22 cellular contexts compared by ENCODE assay signal in genomic region chr5:142904421-142904820, GRCh38.
DNase-seq lines count a peak whose midpoint lies in the region; ATAC-seq, FAIRE-seq and TF ChIP-seq lines count a peak whose summit lies in the region.
"Had no signal": no experiment of that assay in that cellular context is flagged by ENCODE, and none has a peak within 500 bp of the region (broad histone marks: within the 10 kb centered on the region; RNA-seq: fewer than 3 reads in every experiment).

No MANE protein-coding gene starts in this region.

- no peaks in the 10 kb centered on the region for H3K9me3 Mint-ChIP-seq in Calu3 (ENCODE audit: low read depth, unreplicated experiment)
- H3K9me3 Mint-ChIP-seq in CD8-positive, alpha-beta T cell = no peaks in the 10 kb centered on the region
- H3K9me3 Mint-ChIP-seq in natural killer cell treated with Interleukin-12 subunit alpha and Interleukin-12 subunit beta and Interleukin-15 and Interleukin-18, amount 100 ng/mL, for 72 hours = no peaks in the 10 kb centered on the region
- H3K9me3 Mint-ChIP-seq: activated naive CD4-positive, alpha-beta T cell treated with anti-CD3 and anti-CD28 coated beads, Interleukin-2, amount 50 U/mL, for 24 hours; nephron progenitor cell had no signal

- CTCF ChIA-PET in Calu3 (lab: Charles Lee) = interaction anchor here (0.7 to 1.2 kb wide), 4 partner anchors 9 to 55 kb away, joined by 3 to 7 read pairs (median 4); no protein-coding TSS in a partner anchor
- CTCF ChIA-PET in CD8-positive, alpha-beta T cell (lab: Charles Lee) = interaction anchor here (1.2 to 1.3 kb wide), 2 partner anchors 11 to 16 kb away, joined by 3 to 4 read pairs; no protein-coding TSS in a partner anchor

- H3K27ac ChIP-seq in keratinocyte (ENCODE audit: control insufficient read depth, insufficient read depth, low read length) (peak overlapping the region; percentile 67), right lobe of liver (no peak overlapping the region)
- H3K27ac ChIP-seq in CD8-positive, alpha-beta T cell (ENCODE audit: low read depth, low read length) = no peak overlapping the region
- H3K27ac ChIP-seq: C4-2B, esophagus muscularis mucosa, pancreas had no signal

- no peak overlapping the region for H3K9ac ChIP-seq in keratinocyte (ENCODE audit: control insufficient read depth, extremely low read depth, insufficient read depth, low read length)

- peak overlapping the region; percentile 34 for H3K4me2 ChIP-seq in keratinocyte (ENCODE audit: control insufficient read depth, extremely low read depth, insufficient read depth, low read depth, low read length)

- no peak for ATAC-seq in CD8-positive, alpha-beta T cell
- no peak for ATAC-seq in natural killer cell treated with Interleukin-12 subunit alpha and Interleukin-12 subunit beta and Interleukin-15 and Interleukin-18, amount 100 ng/mL, for 72 hours
- ATAC-seq in right lobe of liver = no peak
- ATAC-seq: left lobe of liver, pancreas, sciatic nerve had no signal

- WGBS in right lobe of liver (ENCODE audit: insufficient coverage, low coverage, low lambda C conversion rate, missing lambda C conversion rate) = 94% methylated on average over 4 of the region's 4 CpGs

- H3K27ac Mint-ChIP-seq in Calu3 (ENCODE audit: unreplicated experiment) = no peak overlapping the region
- H3K27ac Mint-ChIP-seq in CD8-positive, alpha-beta T cell = no peak overlapping the region
- no peak overlapping the region for H3K27ac Mint-ChIP-seq in natural killer cell treated with Interleukin-12 subunit alpha and Interleukin-12 subunit beta and Interleukin-15 and Interleukin-18, amount 100 ng/mL, for 72 hours
- H3K27ac Mint-ChIP-seq: activated naive CD4-positive, alpha-beta T cell treated with anti-CD3 and anti-CD28 coated beads, Interleukin-2, amount 50 U/mL, for 24 hours; nephron progenitor cell had no signal

- BruUV-seq in Calu3 (replicated peaks; lab: Mats Ljungman, UMichigan) = no TSS peak

- H3K4me1 Mint-ChIP-seq in Calu3 (ENCODE audit: low read depth, unreplicated experiment) = peaks cover 54% of the 10 kb centered on the region
- no peaks in the 10 kb centered on the region for H3K4me1 Mint-ChIP-seq in CD8-positive, alpha-beta T cell (ENCODE audit: low read depth)
- H3K4me1 Mint-ChIP-seq in natural killer cell treated with Interleukin-12 subunit alpha and Interleukin-12 subunit beta and Interleukin-15 and Interleukin-18, amount 100 ng/mL, for 72 hours (ENCODE audit: low read depth in 2 of 2) = peaks cover 18 to 21% of the 10 kb centered on the region in 2 donors
- H3K4me1 Mint-ChIP-seq: activated naive CD4-positive, alpha-beta T cell treated with anti-CD3 and anti-CD28 coated beads, Interleukin-2, amount 50 U/mL, for 24 hours had no signal

- dilution Hi-C loops in keratinocyte (cut with MboI; ENCODE audit: extremely low pct_ligation_motif_present, low sequenced_read_pairs) = no loop called here

- no peak for TF ChIP-seq POLR2A in right lobe of liver (IDR thresholded peaks at IDR 0.05)

- no peaks in the 10 kb centered on the region for H3K9me3 ChIP-seq in keratinocyte (ENCODE audit: control insufficient read depth, low read depth, low read length)
- no peaks in the 10 kb centered on the region for H3K9me3 ChIP-seq in CD8-positive, alpha-beta T cell (ENCODE audit: low read length)
- no peaks in the 10 kb centered on the region for H3K9me3 ChIP-seq in right lobe of liver
- H3K9me3 ChIP-seq: esophagus muscularis mucosa, pancreas had no signal

- POLR2A ChIA-PET in CD8-positive, alpha-beta T cell (lab: Charles Lee) = no interaction called here

- DNase-seq in Calu3 = peak; percentile 57
- DNase-seq in LoVo (ENCODE audit: low spot score) = peak; percentile 29
- DNase-seq in astrocyte of the hippocampus (ENCODE audit: low read depth, low spot score) = peak; percentile 49
- no peak for DNase-seq in keratinocyte (ENCODE audit: low read depth, low spot score)
- DNase-seq in CD8-positive, alpha-beta T cell = no peak
- DNase-seq in activated naive CD4-positive, alpha-beta T cell treated with anti-CD3 and anti-CD28 coated beads, Interleukin-2, amount 50 U/mL, for 16 hours = no peak
- DNase-seq in natural killer cell treated with Interleukin-12 subunit alpha and Interleukin-12 subunit beta and Interleukin-15 and Interleukin-18, amount 100 ng/mL, for 72 hours (ENCODE audit: low spot score) = no peak
- no peak for DNase-seq in right lobe of liver
- DNase-seq: activated CD4-positive, alpha-beta T cell treated with anti-CD3 and anti-CD28 coated beads for 4 hours; DMS 273 treated with DMSO at 0.1 percent for 48 hours; effector CD4-positive, alpha-beta T cell; NCI-H1092; NCI-H187 treated with DMSO at 0.1 percent for 48 hours; nephron progenitor cell; pancreas; SHP77 treated with DMSO at 0.1 percent for 48 hours had no signal

- H3K27me3 Mint-ChIP-seq in Calu3 (ENCODE audit: unreplicated experiment) = no peaks in the 10 kb centered on the region
- H3K27me3 Mint-ChIP-seq in CD8-positive, alpha-beta T cell (ENCODE audit: low read depth) = no peaks in the 10 kb centered on the region
- H3K27me3 Mint-ChIP-seq in natural killer cell treated with Interleukin-12 subunit alpha and Interleukin-12 subunit beta and Interleukin-15 and Interleukin-18, amount 100 ng/mL, for 72 hours = no peaks in the 10 kb centered on the region
- H3K27me3 Mint-ChIP-seq: activated naive CD4-positive, alpha-beta T cell treated with anti-CD3 and anti-CD28 coated beads, Interleukin-2, amount 50 U/mL, for 24 hours had no signal

- H3K79me2 ChIP-seq in keratinocyte (ENCODE audit: control insufficient read depth, insufficient read depth, low read length) = no peaks in the 10 kb centered on the region

- no peak overlapping the region for H3K4me3 Mint-ChIP-seq in Calu3 (ENCODE audit: low read depth, unreplicated experiment)
- H3K4me3 Mint-ChIP-seq in CD8-positive, alpha-beta T cell = no peak overlapping the region
- H3K4me3 Mint-ChIP-seq in natural killer cell treated with Interleukin-12 subunit alpha and Interleukin-12 subunit beta and Interleukin-15 and Interleukin-18, amount 100 ng/mL, for 72 hours = no peak overlapping the region
- H3K4me3 Mint-ChIP-seq: activated naive CD4-positive, alpha-beta T cell treated with anti-CD3 and anti-CD28 coated beads, Interleukin-2, amount 50 U/mL, for 24 hours; nephron progenitor cell had no signal

- H3K36me3 Mint-ChIP-seq in Calu3 (ENCODE audit: insufficient read depth, unreplicated experiment) = peaks cover 35% of the 10 kb centered on the region
- H3K36me3 Mint-ChIP-seq in CD8-positive, alpha-beta T cell = peaks cover 86% of the 10 kb centered on the region
- H3K36me3 Mint-ChIP-seq in natural killer cell treated with Interleukin-12 subunit alpha and Interleukin-12 subunit beta and Interleukin-15 and Interleukin-18, amount 100 ng/mL, for 72 hours = peaks cover 27% of the 10 kb centered on the region

- H3K4me3 ChIP-seq in keratinocyte (ENCODE audit: control insufficient read depth in 2 of 3, extremely low read depth in 1 of 3, insufficient read depth in 2 of 3, low read depth in 1 of 3, low read length in 3 of 3) (peak overlapping the region in 2 of 3 experiments; percentile 2 to 8), right lobe of liver (no peak overlapping the region)
- H3K4me3 ChIP-seq in CD8-positive, alpha-beta T cell (ENCODE audit: low read depth, low read length) = no peak overlapping the region
- H3K4me3 ChIP-seq: esophagus muscularis mucosa, pancreas had no signal

- H3K36me3 ChIP-seq in keratinocyte (ENCODE audit: control insufficient read depth in 2 of 2, extremely low read depth in 1 of 2, insufficient read depth in 2 of 2, low read length in 2 of 2) (peaks cover 0 to 10% of the 10 kb centered on the region in 2 experiments), right lobe of liver (peaks cover 0 to 11% (median 0%) of the 10 kb centered on the region in 4 donors)
- H3K36me3 ChIP-seq in CD8-positive, alpha-beta T cell (ENCODE audit: insufficient read depth, low read length) = peaks cover 43% of the 10 kb centered on the region
- H3K36me3 ChIP-seq: pancreas had no signal

- peaks cover 2% of the 10 kb centered on the region for H3K9me1 ChIP-seq in keratinocyte (ENCODE audit: control insufficient read depth, extremely low read depth, insufficient read depth, low read length)

- H4K20me1 ChIP-seq in keratinocyte (ENCODE audit: control insufficient read depth, extremely low read depth, insufficient read depth, low read length) = no peaks in the 10 kb centered on the region

- H2AFZ ChIP-seq in keratinocyte (ENCODE audit: control insufficient read depth, low read length) = peak overlapping the region; percentile 1

- peak; percentile 89 for FAIRE-seq in keratinocyte (lab: Jason Lieb, UNC)
- FAIRE-seq: HTR-8/SVneo, pancreas had no signal

- no peaks in the 10 kb centered on the region for H3K27me3 ChIP-seq in keratinocyte (ENCODE audit: control insufficient read depth, extremely low read depth, insufficient read depth, low read length)
- no peaks in the 10 kb centered on the region for H3K27me3 ChIP-seq in CD8-positive, alpha-beta T cell (ENCODE audit: insufficient read depth, low read length)
- no peaks in the 10 kb centered on the region for H3K27me3 ChIP-seq in right lobe of liver
- H3K27me3 ChIP-seq: esophagus muscularis mucosa, pancreas had no signal

- intact Hi-C loops in Calu3 (cut with micrococcal nuclease; ENCODE audit: unreplicated experiment) = no loop called here
- intact Hi-C loops in CD8-positive, alpha-beta T cell (cut with DNase I, micrococcal nuclease) = no loop called here
- intact Hi-C loops in right lobe of liver (cut with DNase I) = no loop called here

- peaks cover 48% of the 10 kb centered on the region for H3K4me1 ChIP-seq in keratinocyte (ENCODE audit: control insufficient read depth, extremely low read depth, insufficient read depth, low read length)
- no peaks in the 10 kb centered on the region for H3K4me1 ChIP-seq in CD8-positive, alpha-beta T cell (ENCODE audit: insufficient read depth, low read length)
- H3K4me1 ChIP-seq in right lobe of liver = no peaks in the 10 kb centered on the region
- H3K4me1 ChIP-seq: pancreas had no signal

- TF ChIP-seq CTCF in Calu3 (IDR thresholded peaks at IDR 0.05; ENCODE audit: unreplicated experiment) (no peak), keratinocyte (optimal IDR thresholded peaks at IDR 0.05 in 1 of 3, IDR thresholded peaks at IDR 0.05 in 1 of 3, conservative IDR thresholded peaks at IDR 0.05 in 1 of 3; ENCODE audit: extremely low read depth in 1 of 3, insufficient read depth in 2 of 3, low read length in 3 of 3) (no peak), right lobe of liver (IDR thresholded peaks at IDR 0.05) (no peak)
- no peak for TF ChIP-seq CTCF in CD8-positive, alpha-beta T cell (IDR thresholded peaks at IDR 0.05)

Comparison
In these comparisons a context has a peak if more than half of its experiments do, and no peak if none do; other contexts are left out.
1. DNase-seq: peak in Calu3 (single experiment), LoVo (single experiment) and astrocyte of the hippocampus (single experiment); none in keratinocyte (single experiment), CD8-positive, alpha-beta T cell (0 of 7), activated naive CD4-positive, alpha-beta T cell treated with anti-CD3 and anti-CD28 coated beads, Interleukin-2, amount 50 U/mL, for 16 hours (single experiment), natural killer cell treated with Interleukin-12 subunit alpha and Interleukin-12 subunit beta and Interleukin-15 and Interleukin-18, amount 100 ng/mL, for 72 hours (single experiment) and right lobe of liver (0 of 3).
2. H3K4me3 ChIP-seq: peak in keratinocyte (2 of 3); none in CD8-positive, alpha-beta T cell (single experiment) and right lobe of liver (0 of 3).